In genomic region chr16:14088155-14088753, GRCh38 we compare ENCODE assay signal across 1 cellular context.
A peak's percentile ranks its signal among the peaks of the same experiment; 100 is the strongest.
TF ChIP-seq lines count a peak whose summit lies in the region.

No MANE protein-coding gene starts in this region.

TF ChIP-seq in HepG2, 621 proteins besides CTCF, POLR2A, EP300 and RAD21 (continued from another document and continues in another):
- TF ChIP-seq ZKSCAN8 (CRISPR knock-in tag; IDR thresholded peaks at IDR 0.05; ENCODE audit: borderline replicate concordance) (peak; percentile 89; the same call in 1 of the 2 replicates), ZSCAN29 (CRISPR knock-in tag; conservative IDR thresholded peaks at IDR 0.05) (peak; percentile 96), CSRNP2 (CRISPR knock-in tag; conservative IDR thresholded peaks at IDR 0.05; ENCODE audit: low read depth) (no peak), SNAPC4 (CRISPR knock-in tag; IDR thresholded peaks at IDR 0.05) (no peak), KLF15 (CRISPR knock-in tag; IDR thresholded peaks at IDR 0.05; ENCODE audit: borderline replicate concordance) (no peak), POLR2G (IDR thresholded peaks at IDR 0.05; ENCODE audit: low read depth, low read length) (no peak), ZNF530 (CRISPR knock-in tag; IDR thresholded peaks at IDR 0.05; ENCODE audit: low read depth) (no peak), CAMTA2 (CRISPR knock-in tag; IDR thresholded peaks at IDR 0.05; ENCODE audit: borderline replicate concordance) (no peak), ZBTB42 (CRISPR knock-in tag; IDR thresholded peaks at IDR 0.05) (no peak), ZNF362 (CRISPR knock-in tag; IDR thresholded peaks at IDR 0.05; ENCODE audit: borderline replicate concordance) (peak; percentile 45; the same call in 1 of the 2 replicates), ZNF253 (CRISPR knock-in tag; IDR thresholded peaks at IDR 0.05; ENCODE audit: borderline replicate concordance) (no peak), TFDP2 (CRISPR knock-in tag; IDR thresholded peaks at IDR 0.05) (no peak), RFX5 (IDR thresholded peaks at IDR 0.05; ENCODE audit: low read depth, low read length) (no peak), ZNF124 (CRISPR knock-in tag; IDR thresholded peaks at IDR 0.05) (peak; percentile 73; the same call in 1 of the 2 replicates), ZUFSP (CRISPR knock-in tag; IDR thresholded peaks at IDR 0.05; ENCODE audit: borderline replicate concordance) (no peak), ZBTB33 (CRISPR knock-in tag; IDR thresholded peaks at IDR 0.05) (0 out of 2 replicates have a peak, but pooled peaks have one; percentile 19), ZMYM4 (CRISPR knock-in tag; IDR thresholded peaks at IDR 0.05) (peak; percentile 89), ARHGAP35 (CRISPR knock-in tag; IDR thresholded peaks at IDR 0.05; ENCODE audit: borderline replicate concordance) (no peak), CHD4 (IDR thresholded peaks at IDR 0.05; ENCODE audit: borderline replicate concordance, low read length) (peak; percentile 99), ARID2 (CRISPR knock-in tag; IDR thresholded peaks at IDR 0.05; ENCODE audit: borderline replicate concordance) (peak; percentile 70; the same call in 1 of the 2 replicates), ZNF772 (CRISPR knock-in tag; IDR thresholded peaks at IDR 0.05) (0 out of 2 replicates have a peak, but pooled peaks have one; percentile 31), ZNF333 (CRISPR knock-in tag; IDR thresholded peaks at IDR 0.05; ENCODE audit: borderline replicate concordance) (no peak), ZNF414 (CRISPR knock-in tag; IDR thresholded peaks at IDR 0.05) (peak; percentile 95), ZSCAN9 (CRISPR knock-in tag; IDR thresholded peaks at IDR 0.05; ENCODE audit: borderline replicate concordance) (peak; percentile 96), PLRG1 (conservative IDR thresholded peaks at IDR 0.05) (no peak), FLYWCH1 (CRISPR knock-in tag; IDR thresholded peaks at IDR 0.05) (no peak), ZNF225 (CRISPR knock-in tag; IDR thresholded peaks at IDR 0.05) (no peak), NFAT5 (CRISPR knock-in tag; IDR thresholded peaks at IDR 0.05) (no peak), ZNF350 (CRISPR knock-in tag; IDR thresholded peaks at IDR 0.05; ENCODE audit: borderline replicate concordance, low read depth) (no peak), DZIP1 (CRISPR knock-in tag; IDR thresholded peaks at IDR 0.05) (no peak), SRSF9 (IDR thresholded peaks at IDR 0.05; ENCODE audit: borderline replicate concordance, insufficient read depth, low read depth, low read length, poor library complexity, severe bottlenecking) (no peak), ZNF704 (CRISPR knock-in tag; IDR thresholded peaks at IDR 0.05; ENCODE audit: borderline replicate concordance) (no peak), DR1 (CRISPR knock-in tag; IDR thresholded peaks at IDR 0.05) (peak; percentile 6; the same call in 1 of the 2 replicates)
